10 cellular contexts compared by ENCODE assay signal in genomic region chr1:109299087-109299983, GRCh38. TPM values are rescaled to one million over a fixed set of nuclear protein-coding genes. Genes with fewer than 3 reads are reported as not detected.
DNase-seq lines count a peak whose midpoint lies in the region; ATAC-seq and TF ChIP-seq lines count a peak whose summit lies in the region.
"Had no signal": no experiment of that assay in that cellular context is flagged by ENCODE, and none has a peak within 500 bp of the region (broad histone marks: within the 10 kb centered on the region; RNA-seq: fewer than 3 reads in every experiment).

No MANE protein-coding gene starts in this region.

- peaks cover 0 to 35% (median 26%) of the 10 kb centered on the region in 12 donors for H3K4me1 ChIP-seq in heart left ventricle

- 41 to 50% (median 46%) methylated on average over 19 of the region's 19 CpGs for WGBS in heart left ventricle, 4 donors

- H3K36me3 ChIP-seq in heart left ventricle, result no peaks in the 10 kb centered on the region

- DNase-seq in ELF-1 (ENCODE audit: low read depth, low spot score) (peak; percentile 73), amygdala (lab: John Stamatoyannopoulos, UW) (peak in 54 of 56 donors; percentile 40 to 95 (median 81)), heart left ventricle (peak; percentile 77 to 88 (median 82)), renal cortical epithelial cell (ENCODE audit: low read depth) (peak; percentile 85), ureter (ENCODE audit: low spot score) (no peak)
- DNase-seq in stimulated activated CD4-positive, alpha-beta T cell treated with anti-CD3 and anti-CD28 coated beads, Interleukin-12 subunit alpha, Interleukin-12 subunit beta, amount 100 ng/mL, for 4 hours, result no peak
- DNase-seq: central memory CD4-positive, alpha-beta T cell had no signal

- H3K27ac ChIP-seq in heart left ventricle, result peak overlapping the region in 11 of 12 donors; percentile 17 to 77 (median 70)

- H3K4me3 ChIP-seq in heart left ventricle, result peak overlapping the region in 1 of 12 donors; percentile 13

- no peaks in the 10 kb centered on the region for H3K9me3 ChIP-seq in heart left ventricle

- no peak for TF ChIP-seq POLR2A in heart left ventricle (IDR thresholded peaks at IDR 0.05)

- H3K27me3 ChIP-seq in heart left ventricle, result peaks cover 0 to 3% (median 0%) of the 10 kb centered on the region in 9 donors

- intact Hi-C loops in heart left ventricle (cut with DNase I), result loop anchor here in 2 of 10 donors (1.0 to 10.0 kb wide), 2 partner anchors 16 to 45 kb away; partner anchors contain the start of gene PSRC1 (in 1 of the 2)

- TF ChIP-seq CTCF in heart left ventricle (IDR thresholded peaks at IDR 0.05), result no peak

- peak; percentile 21 to 74 (median 65) for ATAC-seq in heart left ventricle
- no peak for ATAC-seq in HG02852 (IDR thresholded peaks at IDR 0.05; ENCODE audit: unreplicated experiment)
- no peak for ATAC-seq in HG02884 (IDR thresholded peaks at IDR 0.05; ENCODE audit: unreplicated experiment)

RNA-seq across cellular contexts. Expression of gene MYBPHL, which starts 7.5 kb away (rescaled TPM):
- total RNA-seq in heart left ventricle (1 to 10 TPM in 2 of 9 donors, under 1 TPM in 4, not detected in 3; 0.44 to 2.5 (median 0.54) TPM), renal cortical epithelial cell (not detected in 2 replicates), ureter (not detected)
- polyA plus RNA-seq in heart left ventricle, result under 1 TPM; 0.24 to 0.61 TPM
- total RNA-seq: pulmonary artery endothelial cell had no signal

RNA-seq across cellular contexts. Expression of gene PSRC1, which starts 16.4 kb away (rescaled TPM):
- total RNA-seq in heart left ventricle (1 to 10 TPM in 3 of 9 donors, under 1 TPM in 5, not detected in 1; 0.23 to 3.6 (median 0.60) TPM), renal cortical epithelial cell (1.5 and 2.1 TPM in 2 replicates), ureter (3.1 TPM)
- 1 to 10 TPM; 1.1 to 1.4 TPM for polyA plus RNA-seq in heart left ventricle

RNA-seq across cellular contexts. Expression of gene CELSR2, which starts 50.0 kb away (rescaled TPM):
- 10 to 100 TPM in 1 of 9 donors, 1 to 10 TPM in 8; 2.5 to 11.9 (median 8.6) TPM for total RNA-seq in heart left ventricle
- 1 to 10 TPM; 1.6 to 2.1 TPM for polyA plus RNA-seq in heart left ventricle
- 8.5 and 75.9 TPM in 2 replicates for total RNA-seq in renal cortical epithelial cell
- 19.2 TPM for total RNA-seq in ureter

Comparison
In these comparisons a context has a peak if more than half of its experiments do, and no peak if none do; other contexts are left out.
1. DNase-seq: peak in ELF-1 (single experiment), amygdala (54 of 56), heart left ventricle (5 of 5) and renal cortical epithelial cell (single experiment); none in ureter (single experiment) and stimulated activated CD4-positive, alpha-beta T cell treated with anti-CD3 and anti-CD28 coated beads, Interleukin-12 subunit alpha, Interleukin-12 subunit beta, amount 100 ng/mL, for 4 hours (single experiment).
2. ATAC-seq: peak in heart left ventricle (4 of 4); none in HG02852 (single experiment) and HG02884 (single experiment).